8 cellular contexts compared by ENCODE assay signal in genomic region chr6:85450578-85450884, GRCh38. TPM values are rescaled to one million over a fixed set of nuclear protein-coding genes. Genes with fewer than 3 reads are reported as not detected.
A peak's percentile ranks its signal among the peaks of the same experiment; 100 is the strongest.
DNase-seq lines count a peak whose midpoint lies in the region; ATAC-seq and TF ChIP-seq lines count a peak whose summit lies in the region.

No MANE protein-coding gene starts in this region.

- 4 to 9% (median 6%) methylated on average over 10 to 13 of the region's 13 CpGs for WGBS in spleen, 5 donors

- H3K36me3 ChIP-seq in left ventricle myocardium inferior: no peaks in the 10 kb centered on the region
- H3K36me3 ChIP-seq in spleen: no peaks in the 10 kb centered on the region

- H3K4me3 ChIP-seq in left ventricle myocardium inferior (peak overlapping the region; percentile 75), spleen (peak overlapping the region; percentile 56 to 79 (median 64))

- H3K4me1 ChIP-seq in left ventricle myocardium inferior (peaks cover 22% of the 10 kb centered on the region), spleen (peaks cover 6 to 80% (median 42%) of the 10 kb centered on the region in 6 donors)

- H3K27me3 Mint-ChIP-seq in CD4-positive, alpha-beta T cell: peaks cover 69% of the 10 kb centered on the region
- H3K27me3 Mint-ChIP-seq in T-helper 2 cell treated with Interferon-gamma antibody and Interleukin-4, amounts not matched to agents 5 μg/mL and 100 μg/mL, for 36 hours (ENCODE audit: low read depth): peaks cover 41% of the 10 kb centered on the region

- peaks cover 55% of the 10 kb centered on the region for H3K4me1 Mint-ChIP-seq in CD4-positive, alpha-beta T cell (ENCODE audit: low read depth)
- peaks cover 55% of the 10 kb centered on the region for H3K4me1 Mint-ChIP-seq in T-helper 2 cell treated with Interferon-gamma antibody and Interleukin-4, amounts not matched to agents 5 μg/mL and 100 μg/mL, for 36 hours (ENCODE audit: low read depth)

- H3K27ac ChIP-seq in CD4-positive, alpha-beta T cell (ENCODE audit: low read depth, low read length): no peak overlapping the region
- peak overlapping the region; percentile 87 for H3K27ac ChIP-seq in left ventricle myocardium inferior (replicated peaks)
- H3K27ac ChIP-seq in spleen: peak overlapping the region; percentile 71 to 93 (median 88)

- POLR2A ChIA-PET in CD4-positive, alpha-beta T cell (lab: Charles Lee): interaction anchor here (1.1 to 4.7 kb wide), 7 partner anchors 8 to 228 kb away, joined by 3 to 37 read pairs (median 9); no protein-coding TSS in a partner anchor

- intact Hi-C loops in CD4-positive, alpha-beta T cell (cut with DNase I, micrococcal nuclease): loop anchor here in 1 of 2 experiments (2.0 kb wide), 1 partner anchor 32 kb away; no protein-coding TSS in a partner anchor
- intact Hi-C loops in left ventricle myocardium inferior (cut with micrococcal nuclease) (no loop called here), spleen (cut with DNase I; ENCODE audit: low total_unique reads) (no loop called here)

- H3K4me3 Mint-ChIP-seq in CD4-positive, alpha-beta T cell: peak overlapping the region; percentile 96
- peak overlapping the region; percentile 97 for H3K4me3 Mint-ChIP-seq in T-helper 2 cell treated with Interferon-gamma antibody and Interleukin-4, amounts not matched to agents 5 μg/mL and 100 μg/mL, for 36 hours

- no peaks in the 10 kb centered on the region for H3K36me3 Mint-ChIP-seq in CD4-positive, alpha-beta T cell (ENCODE audit: low read depth)
- peaks cover 20% of the 10 kb centered on the region for H3K36me3 Mint-ChIP-seq in T-helper 2 cell treated with Interferon-gamma antibody and Interleukin-4, amounts not matched to agents 5 μg/mL and 100 μg/mL, for 36 hours (ENCODE audit: low read depth)

- TF ChIP-seq POLR2A in spleen (IDR thresholded peaks at IDR 0.05): no peak

- CTCF ChIA-PET in CD4-positive, alpha-beta T cell (lab: Charles Lee): no interaction called here

- no peaks in the 10 kb centered on the region for H3K9me3 ChIP-seq in CD4-positive, alpha-beta T cell (ENCODE audit: control insufficient read depth, low read length)
- H3K9me3 ChIP-seq in left ventricle myocardium inferior (replicated peaks) (no peaks in the 10 kb centered on the region), spleen (no peaks in the 10 kb centered on the region)

- no peak for DNase-seq in CD4-positive, alpha-beta T cell
- DNase-seq in T-helper 2 cell treated with Interferon-gamma antibody and Interleukin-4, amounts not matched to agents 5 μg/mL and 100 μg/mL, for 36 hours (ENCODE audit: low spot score): no peak
- DNase-seq in left ventricle myocardium inferior (no peak), spleen (no peak), NOMO-1 (lab: John Stamatoyannopoulos, UW; ENCODE audit: unreplicated experiment in 2 of 2) (no peak), ureter (ENCODE audit: low spot score) (no peak)

- peak overlapping the region; percentile 78 for H3K27ac Mint-ChIP-seq in CD4-positive, alpha-beta T cell
- peak overlapping the region; percentile 89 for H3K27ac Mint-ChIP-seq in T-helper 2 cell treated with Interferon-gamma antibody and Interleukin-4, amounts not matched to agents 5 μg/mL and 100 μg/mL, for 36 hours

- no peaks in the 10 kb centered on the region for H3K9me3 Mint-ChIP-seq in CD4-positive, alpha-beta T cell
- no peaks in the 10 kb centered on the region for H3K9me3 Mint-ChIP-seq in T-helper 2 cell treated with Interferon-gamma antibody and Interleukin-4, amounts not matched to agents 5 μg/mL and 100 μg/mL, for 36 hours

- no peak for TF ChIP-seq CTCF in CD4-positive, alpha-beta T cell (IDR thresholded peaks at IDR 0.05)
- TF ChIP-seq CTCF in left ventricle myocardium inferior (IDR thresholded peaks at IDR 0.05; ENCODE audit: borderline replicate concordance) (no peak), spleen (IDR thresholded peaks at IDR 0.05 in 8 of 11, conservative IDR thresholded peaks at IDR 0.05 in 3 of 11) (no peak)

- H3K27me3 ChIP-seq in CD4-positive, alpha-beta T cell (ENCODE audit: control insufficient read depth, insufficient read depth, low read length): peaks cover 37% of the 10 kb centered on the region
- H3K27me3 ChIP-seq in left ventricle myocardium inferior (ENCODE audit: low read depth) (peaks cover 95% of the 10 kb centered on the region), spleen (replicated peaks in 1 of 7) (peaks cover 0 to 52% (median 9%) of the 10 kb centered on the region in 7 donors)

- ATAC-seq in CD4-positive, alpha-beta T cell (ENCODE audit: poor library complexity): no peak
- peak; percentile 10 for ATAC-seq in GM21786 (IDR thresholded peaks at IDR 0.05; ENCODE audit: unreplicated experiment)
- ATAC-seq in HG03460 (IDR thresholded peaks at IDR 0.05; ENCODE audit: unreplicated experiment): no peak

RNA-seq across cellular contexts. Expression of gene NT5E, which starts 0.6 kb away (rescaled TPM):
- total RNA-seq in CD4-positive, alpha-beta T cell: 1 to 10 TPM; 2.7 to 3.3 TPM
- total RNA-seq in left ventricle myocardium inferior: 4.3 TPM
- 10 to 100 TPM; 13.7 to 32.2 (median 20.3) TPM for total RNA-seq in spleen
- polyA plus RNA-seq in spleen: 10 to 100 TPM in 2 of 3 donors, 1 to 10 TPM in 1; 8.4 to 13.4 (median 10.7) TPM
- total RNA-seq in ureter: 22.8 TPM
